In genomic region chr12:124399622-124400021, GRCh38 we compare ENCODE assay signal across 8 cellular contexts.
DNase-seq lines count a peak whose midpoint lies in the region; ATAC-seq and TF ChIP-seq lines count a peak whose summit lies in the region.

No MANE protein-coding gene starts in this region.

- ATAC-seq in body of pancreas, result no peak
- ATAC-seq in GM21529 (IDR thresholded peaks at IDR 0.05; ENCODE audit: unreplicated experiment), result no peak
- no peak for ATAC-seq in HG03108 (IDR thresholded peaks at IDR 0.05; ENCODE audit: unreplicated experiment)
- no peak for ATAC-seq in effector memory CD8-positive, alpha-beta T cell (replicated peaks)

- H3K27ac ChIP-seq in body of pancreas, result peak overlapping the region in 1 of 4 donors; percentile 10

- 61 to 74% methylated on average over 5 to 11 of the region's 11 CpGs for WGBS in body of pancreas, 2 donors

- no peak overlapping the region for H3K27ac Mint-ChIP-seq in effector memory CD8-positive, alpha-beta T cell

- no peak for DNase-seq in GM06990 (ENCODE audit: extremely low read depth, insufficient read length)
- peak; percentile 9 for DNase-seq in NOMO-1 treated with DMSO at 0.1 percent for 48 hours (lab: John Stamatoyannopoulos, UW; ENCODE audit: unreplicated experiment)
- DNase-seq in body of pancreas, result no peak
- DNase-seq in lung microvascular endothelial cell (ENCODE audit: low read depth in 2 of 2), result peak; percentile 51 to 54
- DNase-seq in putamen (ENCODE audit: low spot score), result no peak
- no peak for DNase-seq in effector memory CD8-positive, alpha-beta T cell

- H3K9me3 Mint-ChIP-seq in effector memory CD8-positive, alpha-beta T cell, result no peaks in the 10 kb centered on the region

- H3K36me3 ChIP-seq in GM06990 (ENCODE audit: control insufficient read depth, insufficient read depth, low read length), result peaks cover 44% of the 10 kb centered on the region
- H3K36me3 ChIP-seq in body of pancreas (replicated peaks in 1 of 2; ENCODE audit: insufficient read depth in 1 of 2, low read depth in 2 of 2), result no peaks in the 10 kb centered on the region

- peaks cover 29% of the 10 kb centered on the region for H3K4me1 ChIP-seq in body of pancreas

- H3K27me3 Mint-ChIP-seq in effector memory CD8-positive, alpha-beta T cell, result no peaks in the 10 kb centered on the region

- H3K4me3 Mint-ChIP-seq in effector memory CD8-positive, alpha-beta T cell, result no peak overlapping the region

- H3K4me1 Mint-ChIP-seq in effector memory CD8-positive, alpha-beta T cell (ENCODE audit: low read depth in 2 of 2), result peaks cover 11% of the 10 kb centered on the region in 2 donors

- TF ChIP-seq CTCF in GM06990 (IDR thresholded peaks at IDR 0.05; ENCODE audit: insufficient read depth, low read length, poor library complexity, severe bottlenecking) (peak; percentile 68), body of pancreas (IDR thresholded peaks at IDR 0.05) (peak; percentile 42 to 60 (median 48))

- no peaks in the 10 kb centered on the region for H3K9me3 ChIP-seq in body of pancreas

- H3K27me3 ChIP-seq in GM06990 (replicated peaks; ENCODE audit: control insufficient read depth, insufficient read depth, low read length), result no peaks in the 10 kb centered on the region
- no peaks in the 10 kb centered on the region for H3K27me3 ChIP-seq in body of pancreas

- H3K4me3 ChIP-seq in GM06990 (replicated peaks; ENCODE audit: low read depth, low read length), result no peak overlapping the region
- no peak overlapping the region for H3K4me3 ChIP-seq in body of pancreas

- H3K36me3 Mint-ChIP-seq in effector memory CD8-positive, alpha-beta T cell (ENCODE audit: insufficient read depth), result peaks cover 26% of the 10 kb centered on the region

- no peak for TF ChIP-seq POLR2A in body of pancreas (IDR thresholded peaks at IDR 0.05)

- intact Hi-C loops in body of pancreas (cut with DNase I), result no loop called here

Comparison
In these comparisons a context has a peak if more than half of its experiments do, and no peak if none do; other contexts are left out.
1. DNase-seq: peak in NOMO-1 treated with DMSO at 0.1 percent for 48 hours (single experiment) and lung microvascular endothelial cell (2 of 2); none in GM06990 (single experiment), body of pancreas (0 of 4), putamen (single experiment) and effector memory CD8-positive, alpha-beta T cell (0 of 3).